Comparison of ENCODE assay signal across 21 cellular contexts in the genomic region with DNA sequence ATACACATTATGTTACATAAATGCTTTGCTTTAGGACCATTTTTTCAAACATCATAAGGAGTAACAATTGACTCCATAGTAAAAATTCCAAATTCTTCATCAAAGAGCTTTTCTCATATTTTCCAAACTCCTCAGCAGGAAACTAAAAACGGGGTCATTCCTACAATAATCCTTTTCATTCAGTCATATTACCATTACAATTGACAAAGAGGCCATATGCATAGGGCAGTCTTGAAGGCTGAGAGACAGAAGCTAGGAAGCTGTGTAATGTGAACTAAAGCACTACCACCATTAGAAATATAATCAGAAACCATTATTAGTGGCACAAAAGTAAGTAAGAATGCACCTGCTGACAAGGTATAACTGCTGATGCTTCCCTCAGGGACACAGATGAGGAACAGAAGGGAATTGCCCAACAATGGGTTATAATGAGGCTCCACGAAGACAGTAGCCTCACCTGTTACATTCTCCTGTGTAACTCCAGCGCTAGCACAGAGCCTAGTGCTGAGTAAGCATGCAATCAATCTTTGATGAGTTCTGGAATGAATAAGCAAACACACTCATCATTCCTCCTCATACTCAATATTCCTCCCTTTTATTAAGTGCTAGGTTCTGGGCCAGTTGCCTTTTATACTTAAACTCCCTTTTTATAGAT.
A peak's percentile ranks its signal among the peaks of the same experiment; 100 is the strongest.
DNase-seq lines count a peak whose midpoint lies in the region; ATAC-seq and TF ChIP-seq lines count a peak whose summit lies in the region.
"Had no signal": no experiment of that assay in that cellular context is flagged by ENCODE, and none has a peak within 500 bp of the region (broad histone marks: within the 10 kb centered on the region; RNA-seq: fewer than 3 reads in every experiment).

No MANE protein-coding gene starts in this region.

- ATAC-seq in GM23338 (peak; percentile 79), WTC11 (peak; percentile 71)

- no peaks in the 10 kb centered on the region for H4K20me1 ChIP-seq in GM23338 (replicated peaks; ENCODE audit: insufficient read depth)
- H4K20me1 ChIP-seq in OCI-LY7 (ENCODE audit: insufficient read depth, low read length): no peaks in the 10 kb centered on the region
- H4K20me1 ChIP-seq: BLaER1 had no signal

- H3K9me3 Mint-ChIP-seq in GM23338 (peaks cover 7% of the 10 kb centered on the region), WTC11 (peaks cover 9% of the 10 kb centered on the region), progenitor cell of endocrine pancreas (ENCODE audit: low read depth) (no peaks in the 10 kb centered on the region)

- H3K27ac ChIP-seq in GM23338 (ENCODE audit: low read depth) (no peak overlapping the region), HUES64 (ENCODE audit: low read depth, low read length) (peak overlapping the region; percentile 60; the same call in 1 of the 2 replicates), iPS-20b (ENCODE audit: low read length) (no peak overlapping the region), OCI-LY7 (ENCODE audit: low read depth, low read length, poor library complexity, severe bottlenecking) (no peak overlapping the region)
- H3K27ac ChIP-seq: BLaER1 had no signal

- no peak overlapping the region for H3K9ac ChIP-seq in HUES64 (ENCODE audit: low read depth, low read length)
- no peak overlapping the region for H3K9ac ChIP-seq in iPS-20b (ENCODE audit: low read depth, low read length)
- H3K9ac ChIP-seq: BLaER1 had no signal

- no peak overlapping the region for H2AFZ ChIP-seq in GM23338
- H2AFZ ChIP-seq in OCI-LY7 (ENCODE audit: low read length): no peak overlapping the region

- H3K36me3 ChIP-seq in GM23338 (ENCODE audit: insufficient read depth) (no peaks in the 10 kb centered on the region), HUES64 (ENCODE audit: insufficient read depth, low read length) (no peaks in the 10 kb centered on the region), iPS-20b (ENCODE audit: insufficient read depth, low read depth, low read length) (no peaks in the 10 kb centered on the region), OCI-LY7 (ENCODE audit: insufficient read depth, low read length) (no peaks in the 10 kb centered on the region)
- H3K36me3 ChIP-seq: BLaER1 had no signal

- H3K27me3 ChIP-seq in GM23338 (ENCODE audit: insufficient read depth) (no peaks in the 10 kb centered on the region), HUES64 (ENCODE audit: insufficient read depth, low read length) (no peaks in the 10 kb centered on the region), iPS-20b (ENCODE audit: insufficient read depth, low read length) (no peaks in the 10 kb centered on the region)
- H3K27me3 ChIP-seq: BLaER1 had no signal

- POLR2A ChIA-PET in WTC11 (lab: Charles Lee) (no interaction called here), OCI-LY7 (lab: Charles Lee) (interaction anchor here (0.7 to 0.8 kb wide), 2 partner anchors 43 to 488 kb away, joined by 3 read pairs; no protein-coding TSS in a partner anchor)

- H3K27ac Mint-ChIP-seq in GM23338 (no peak overlapping the region), WTC11 (no peak overlapping the region), progenitor cell of endocrine pancreas (no peak overlapping the region)
- H3K27ac Mint-ChIP-seq: CD4-positive, CD25-positive, alpha-beta regulatory T cell had no signal

- H3K4me1 ChIP-seq in GM23338 (ENCODE audit: insufficient read depth): 0 out of 2 replicates have a peak, but pooled peaks cover 5% of the 10 kb centered on the region
- peaks cover 18% of the 10 kb centered on the region for H3K4me1 ChIP-seq in HUES64 (ENCODE audit: insufficient read depth, low read length)
- peaks cover 10% of the 10 kb centered on the region; the same call in 1 of the 2 replicates for H3K4me1 ChIP-seq in iPS-20b (ENCODE audit: insufficient read depth, low read length)
- no peaks in the 10 kb centered on the region for H3K4me1 ChIP-seq in OCI-LY7 (ENCODE audit: insufficient read depth, low read length, poor library complexity, severe bottlenecking)
- H3K4me1 ChIP-seq: BLaER1 had no signal

- 35% methylated on average over 3 of the region's 3 CpGs for WGBS in HUES64

- H3K4me3 Mint-ChIP-seq in GM23338 (no peak overlapping the region), WTC11 (no peak overlapping the region), progenitor cell of endocrine pancreas (ENCODE audit: low read depth) (no peak overlapping the region)
- H3K4me3 Mint-ChIP-seq: CD4-positive, CD25-positive, alpha-beta regulatory T cell had no signal

- H3K9me3 ChIP-seq in HUES64 (ENCODE audit: insufficient read depth, low read depth, low read length): peaks cover 2% of the 10 kb centered on the region
- no peaks in the 10 kb centered on the region for H3K9me3 ChIP-seq in iPS-20b (ENCODE audit: insufficient read depth, low read depth, low read length)
- H3K9me3 ChIP-seq in OCI-LY7 (ENCODE audit: low read length): no peaks in the 10 kb centered on the region

- no TSS peak for BruUV-seq in OCI-LY7 (replicated peaks; lab: Mats Ljungman, UMichigan)

- H3K27me3 Mint-ChIP-seq in GM23338 (ENCODE audit: insufficient read depth, low read depth, poor library complexity) (peaks cover 3% of the 10 kb centered on the region), WTC11 (ENCODE audit: low read depth) (peaks cover 6% of the 10 kb centered on the region; the same call in 1 of the 2 replicates), progenitor cell of endocrine pancreas (no peaks in the 10 kb centered on the region)
- H3K27me3 Mint-ChIP-seq: CD4-positive, CD25-positive, alpha-beta regulatory T cell had no signal

- H3K4me2 ChIP-seq in GM23338 (peak overlapping the region; percentile 1; the same call in 1 of the 2 replicates), OCI-LY7 (ENCODE audit: low read length) (no peak overlapping the region)
- H3K4me2 ChIP-seq: BLaER1 had no signal

- CTCF ChIA-PET in WTC11 (lab: Charles Lee): no interaction called here
- CTCF ChIA-PET in OCI-LY7 (lab: Charles Lee; ENCODE audit: unreplicated experiment): no interaction called here

- H3K9me2 ChIP-seq in GM23338 (ENCODE audit: insufficient read depth): no peaks in the 10 kb centered on the region
- H3K9me2 ChIP-seq in OCI-LY7 (ENCODE audit: insufficient read depth, low read length): no peaks in the 10 kb centered on the region

- H3K79me2 ChIP-seq in GM23338 (replicated peaks; ENCODE audit: insufficient read depth) (no peaks in the 10 kb centered on the region), OCI-LY7 (ENCODE audit: insufficient read depth, low read depth, low read length) (no peaks in the 10 kb centered on the region)

- no peaks in the 10 kb centered on the region for H3F3A ChIP-seq in GM23338 (replicated peaks; ENCODE audit: low read depth)

- H3K4me1 Mint-ChIP-seq in GM23338: peaks cover 14% of the 10 kb centered on the region; the same call in 2 of the 3 replicates
- peaks cover 16% of the 10 kb centered on the region for H3K4me1 Mint-ChIP-seq in WTC11
- no peaks in the 10 kb centered on the region for H3K4me1 Mint-ChIP-seq in progenitor cell of endocrine pancreas (ENCODE audit: low read depth)
- H3K4me1 Mint-ChIP-seq: CD4-positive, CD25-positive, alpha-beta regulatory T cell had no signal

- H3K4me3 ChIP-seq in GM23338 (no peak overlapping the region), HUES64 (ENCODE audit: low read length) (no peak overlapping the region), iPS-20b (ENCODE audit: low read length) (peak overlapping the region; percentile 19; the same call in 1 of the 2 replicates), OCI-LY7 (ENCODE audit: low read depth, low read length, poor library complexity, severe bottlenecking) (no peak overlapping the region)
- H3K4me3 ChIP-seq: BLaER1 had no signal

- H3K36me3 Mint-ChIP-seq in GM23338 (ENCODE audit: low read depth): peaks cover 5% of the 10 kb centered on the region; the same call in 2 of the 3 replicates
- H3K36me3 Mint-ChIP-seq in WTC11: no peaks in the 10 kb centered on the region
- H3K36me3 Mint-ChIP-seq in progenitor cell of endocrine pancreas (ENCODE audit: insufficient read depth): no peaks in the 10 kb centered on the region
- H3K36me3 Mint-ChIP-seq: CD4-positive, CD25-positive, alpha-beta regulatory T cell had no signal

- TF ChIP-seq CTCF in GM23338 (conservative IDR thresholded peaks at IDR 0.05; ENCODE audit: low read depth in 2 of 2) (no peak), WTC11 (IDR thresholded peaks at IDR 0.05) (no peak), OCI-LY7 (conservative IDR thresholded peaks at IDR 0.05; ENCODE audit: low read length) (no peak), progenitor cell of endocrine pancreas (IDR thresholded peaks at IDR 0.05; ENCODE audit: unreplicated experiment) (no peak)

- peak; percentile 18 for DNase-seq in GM23338 (ENCODE audit: low spot score)
- no peak for DNase-seq in WTC11 (ENCODE audit: low spot score)
- DNase-seq in OCI-LY7 (ENCODE audit: low spot score): no peak
- DNase-seq in progenitor cell of endocrine pancreas (ENCODE audit: low spot score, unreplicated experiment): no peak
- DNase-seq in MV-4-11 (lab: John Stamatoyannopoulos, UW): no peak
- DNase-seq in stimulated activated CD4-positive, alpha-beta T cell treated with anti-CD3 and anti-CD28 coated beads, Interleukin-12 subunit alpha, Interleukin-12 subunit beta, amount 100 ng/mL, for 4 hours: no peak
- DNase-seq: CD4-positive, CD25-positive, alpha-beta regulatory T cell; COR-L47; DMS53; KBM-7; NCI-H1105 treated with DMSO at 0.1 percent for 48 hours; NCI-H1694; NCI-H2171; NCI-H345; NCI-H510A treated with DMSO at 0.1 percent for 48 hours; NCI-H82; RPMI8226; SHP77 had no signal

- intact Hi-C loops in OCI-LY7 (cut with micrococcal nuclease; ENCODE audit: unreplicated experiment): no loop called here

TF ChIP-seq in GM23338, 12 proteins besides CTCF, POLR2A, EP300 and RAD21 (continues in another document):
- TF ChIP-seq STAT1 (IDR thresholded peaks at IDR 0.05; ENCODE audit: unreplicated experiment): no peak

TF ChIP-seq in WTC11, 78 proteins besides CTCF, POLR2A, EP300 and RAD21 (continues in another document):
- TF ChIP-seq MYBL2 (CRISPR knock-in tag; IDR thresholded peaks at IDR 0.05) (no peak), CBFB (CRISPR knock-in tag; IDR thresholded peaks at IDR 0.05; ENCODE audit: low read depth) (no peak), ZSCAN18 (CRISPR knock-in tag; IDR thresholded peaks at IDR 0.05) (no peak)
